ENCODE assay signal across 7 cellular contexts in genomic region chr14:104130974-104131651, GRCh38. TPM values are rescaled to one million over a fixed set of nuclear protein-coding genes. Genes with fewer than 3 reads are reported as not detected.
A peak's percentile ranks its signal among the peaks of the same experiment; 100 is the strongest.
DNase-seq lines count a peak whose midpoint lies in the region; ATAC-seq and TF ChIP-seq lines count a peak whose summit lies in the region.

No MANE protein-coding gene starts in this region.

- H3K36me3 ChIP-seq in GM06990 (ENCODE audit: control insufficient read depth, insufficient read depth, low read length) (no peaks in the 10 kb centered on the region), SJCRH30 (no peaks in the 10 kb centered on the region)

- H3K4me3 ChIP-seq in GM06990 (replicated peaks; ENCODE audit: low read depth, low read length): no peak overlapping the region
- H3K4me3 ChIP-seq in SJCRH30: no peak overlapping the region
- H3K4me3 ChIP-seq in fibroblast of the aortic adventitia (ENCODE audit: low read depth, low read length): no peak overlapping the region

- intact Hi-C loops in posterior cingulate gyrus (cut with DNase I): loop anchor here (5.0 kb wide), 1 partner anchor 39 kb away; no protein-coding TSS in a partner anchor

- no peak overlapping the region for H3K27ac ChIP-seq in SJCRH30

- DNase-seq in GM06990 (ENCODE audit: extremely low read depth, insufficient read length): no peak
- peak; percentile 38 for DNase-seq in LoVo (ENCODE audit: low spot score)
- peak; percentile 68 to 85 for DNase-seq in SJCRH30
- DNase-seq in fibroblast of the aortic adventitia (ENCODE audit: low read depth): peak; percentile 4
- DNase-seq in posterior cingulate gyrus: peak in 8 of 10 donors; percentile 31 to 87 (median 43)
- DNase-seq in cerebellar nuclear complex (lab: John Stamatoyannopoulos, UW): no peak

- peaks cover 13% of the 10 kb centered on the region; the same call in 1 of the 2 replicates for H3K4me1 ChIP-seq in SJCRH30

- no peak for ATAC-seq in HG02642 (IDR thresholded peaks at IDR 0.05; ENCODE audit: poor library complexity, unreplicated experiment)

- no peaks in the 10 kb centered on the region; the same call in 1 of the 2 replicates for H3K9me3 ChIP-seq in SJCRH30 (replicated peaks)

- TF ChIP-seq CTCF in GM06990 (IDR thresholded peaks at IDR 0.05; ENCODE audit: insufficient read depth, low read length, poor library complexity, severe bottlenecking) (peak; percentile 69), fibroblast of the aortic adventitia (IDR thresholded peaks at IDR 0.05; ENCODE audit: insufficient read depth, low read length) (peak; percentile 35)

- H3K27me3 ChIP-seq in GM06990 (replicated peaks; ENCODE audit: control insufficient read depth, insufficient read depth, low read length): 0 out of 2 replicates have a peak, but pooled peaks cover 2% of the 10 kb centered on the region
- no peaks in the 10 kb centered on the region for H3K27me3 ChIP-seq in SJCRH30

RNA-seq across cellular contexts. Expression of gene KIF26A, which starts 7.3 kb away (rescaled TPM):
- 68.2 and 72.1 TPM in 2 replicates for total RNA-seq in SJCRH30 (2014; rRNA removed; shearing (Covaris generic))
- under 0.01 TPM in 1 of 2 replicates, not detected in the other for total RNA-seq in fibroblast of the aortic adventitia (ENCODE audit: low replicate concordance)

RNA-seq across cellular contexts. Expression of gene ASPG, which starts 45.6 kb away (rescaled TPM):
- total RNA-seq in SJCRH30 (2014; rRNA removed; shearing (Covaris generic)): 0.35 and 0.51 TPM in 2 replicates
- not detected in 2 replicates for total RNA-seq in fibroblast of the aortic adventitia (ENCODE audit: low replicate concordance)

Comparison
In these comparisons a context has a peak if more than half of its experiments do, and no peak if none do; other contexts are left out.
1. DNase-seq: peak in LoVo (single experiment), SJCRH30 (2 of 2), fibroblast of the aortic adventitia (single experiment) and posterior cingulate gyrus (8 of 10); none in GM06990 (single experiment) and cerebellar nuclear complex (0 of 2).
2. RNA of gene KIF26A, which starts 7.3 kb away (total RNA-seq): 68.2 to 72.1 TPM in SJCRH30; under 0.01 TPM in fibroblast of the aortic adventitia; every median in the first group is over 10 times any median in the second.